In genomic region chr11:12762696-12763324, GRCh38 we compare ENCODE assay signal across 17 cellular contexts.
DNase-seq lines count a peak whose midpoint lies in the region; ATAC-seq lines count a peak whose summit lies in the region.
"Had no signal": no experiment of that assay in that cellular context is flagged by ENCODE, and none has a peak within 500 bp of the region (broad histone marks: within the 10 kb centered on the region; RNA-seq: fewer than 3 reads in every experiment).

No MANE protein-coding gene starts in this region.

- DNase-seq in COR-L47 (lab: John Stamatoyannopoulos, UW) (peak; percentile 92), NCI-H1105 (lab: John Stamatoyannopoulos, UW) (peak; percentile 98), NCI-H526 (lab: John Stamatoyannopoulos, UW) (peak; percentile 54 to 76), left lobe of liver (ENCODE audit: low spot score) (no peak), NCI-H446 (lab: John Stamatoyannopoulos, UW) (no peak), NCI-H226 (no peak)
- DNase-seq: activated CD4-positive, alpha-beta T cell treated with anti-CD3 and anti-CD28 coated beads, Interleukin-2, amount 10 ng/mL, durations not matched to agents 24 days and 14 days; activated naive CD4-positive, alpha-beta T cell treated with Interleukin-2 at 50 U/mL for 16 hours; CD4-positive, CD25-positive, alpha-beta regulatory T cell; foreskin keratinocyte; MG63; NCI-H82; right lobe of liver; stimulated activated CD4-positive, alpha-beta T cell treated with anti-CD3 and anti-CD28 coated beads, Interleukin-2, amount 100 ng/mL, for 24 hours had no signal

- peak; percentile 9 for ATAC-seq in left lobe of liver
- no peak for ATAC-seq in HG02870 (IDR thresholded peaks at IDR 0.05; ENCODE audit: unreplicated experiment)
- no peak for ATAC-seq in HG03460 (IDR thresholded peaks at IDR 0.05; ENCODE audit: unreplicated experiment)
- ATAC-seq: foreskin keratinocyte, Panc1 had no signal

Comparison
In these comparisons a context has a peak if more than half of its experiments do, and no peak if none do; other contexts are left out.
1. DNase-seq: peak in COR-L47 (single experiment), NCI-H1105 (single experiment) and NCI-H526 (2 of 2); none in left lobe of liver (single experiment), NCI-H446 (0 of 2) and NCI-H226 (single experiment).